Comparison of ENCODE assay signal across 24 cellular contexts in genomic region chr9:120801441-120801840, GRCh38.
"Had no signal": no experiment of that assay in that cellular context is flagged by ENCODE, and none has a peak within 500 bp of the region (broad histone marks: within the 10 kb centered on the region; RNA-seq: fewer than 3 reads in every experiment).

No MANE protein-coding gene starts in this region.

- ATAC-seq: effector memory CD8-positive, alpha-beta T cell; esophagus mucosa; foreskin keratinocyte; gastrocnemius medialis; gastroesophageal sphincter; heart left ventricle; heart right ventricle had no signal

- H3K27me3 ChIP-seq: colonic mucosa, dorsolateral prefrontal cortex, esophagus muscularis mucosa, esophagus squamous epithelium, foreskin keratinocyte, gastrocnemius medialis, gastroesophageal sphincter, heart left ventricle, heart right ventricle had no signal

- H3K4me3 ChIP-seq: colonic mucosa, coronary artery, dorsolateral prefrontal cortex, esophagus muscularis mucosa, esophagus squamous epithelium, gastrocnemius medialis, gastroesophageal sphincter, heart left ventricle, heart right ventricle had no signal

- H3K36me3 ChIP-seq: colonic mucosa, esophagus muscularis mucosa, esophagus squamous epithelium, gastrocnemius medialis, gastroesophageal sphincter, heart right ventricle had no signal

- H3K4me1 ChIP-seq: colonic mucosa, esophagus muscularis mucosa, esophagus squamous epithelium, foreskin keratinocyte, gastrocnemius medialis, gastroesophageal sphincter, heart left ventricle, heart right ventricle had no signal

- H3K9me3 ChIP-seq: colonic mucosa, gastrocnemius medialis had no signal

- H3K4me3 Mint-ChIP-seq: dendritic cell treated with granulocyte-macrophage colony-stimulating factor and Interleukin-4, amounts not matched to agents 40 ng/mL and 50 ng/mL, for 4 days; effector memory CD8-positive, alpha-beta T cell; endodermal cell had no signal

- H3K27me3 Mint-ChIP-seq: dendritic cell treated with granulocyte-macrophage colony-stimulating factor and Interleukin-4, amounts not matched to agents 40 ng/mL and 50 ng/mL, for 4 days; effector memory CD8-positive, alpha-beta T cell had no signal

- H3K27ac Mint-ChIP-seq: dendritic cell treated with granulocyte-macrophage colony-stimulating factor and Interleukin-4, amounts not matched to agents 40 ng/mL and 50 ng/mL, for 4 days; effector memory CD8-positive, alpha-beta T cell; endodermal cell had no signal

- DNase-seq: colonic mucosa; cortex of kidney; dermis blood vessel endothelial cell; dorsolateral prefrontal cortex; effector CD4-positive, alpha-beta T cell; effector CD8-positive, alpha-beta T cell; effector memory CD4-positive, alpha-beta T cell; effector memory CD8-positive, alpha-beta T cell; endodermal cell; erythroblast; esophagus squamous epithelium; foreskin keratinocyte; foreskin melanocyte; gastrocnemius medialis; glutamatergic neuron; head of caudate nucleus; heart left ventricle; heart right ventricle had no signal

- H3K4me1 Mint-ChIP-seq: endodermal cell had no signal

- H3K27ac ChIP-seq: colonic mucosa, coronary artery, dorsolateral prefrontal cortex, epithelial cell of prostate, esophagus muscularis mucosa, esophagus squamous epithelium, foreskin keratinocyte, gastrocnemius medialis, gastroesophageal sphincter, heart left ventricle, heart right ventricle had no signal
